ENCODE assay signal across 1 cellular context in genomic region chr17:7633093-7633492, GRCh38.
TF ChIP-seq lines count a peak whose summit lies in the region.

No MANE protein-coding gene starts in this region.

TF ChIP-seq in HepG2, 621 proteins besides CTCF, POLR2A, EP300 and RAD21:
- TF ChIP-seq ZNF83 (CRISPR knock-in tag; IDR thresholded peaks at IDR 0.05; ENCODE audit: borderline replicate concordance) (no peak), PAX8 (CRISPR knock-in tag; IDR thresholded peaks at IDR 0.05; ENCODE audit: borderline replicate concordance) (no peak), HNF4A (CRISPR knock-in tag; IDR thresholded peaks at IDR 0.05) (0 out of 2 replicates have a peak, but pooled peaks have one; percentile 44), ZNF235 (CRISPR knock-in tag; IDR thresholded peaks at IDR 0.05; ENCODE audit: borderline replicate concordance) (no peak), ZNF101 (CRISPR knock-in tag; IDR thresholded peaks at IDR 0.05; ENCODE audit: borderline replicate concordance, low read depth) (no peak), ZNF281 (CRISPR knock-in tag; IDR thresholded peaks at IDR 0.05; ENCODE audit: borderline replicate concordance) (no peak), TFAP4 (IDR thresholded peaks at IDR 0.05; ENCODE audit: borderline replicate concordance, low read depth) (no peak), SOX13 (IDR thresholded peaks at IDR 0.05) (no peak), SOX13 (CRISPR knock-in tag; conservative IDR thresholded peaks at IDR 0.05 in 1 of 2, IDR thresholded peaks at IDR 0.05 in 1 of 2) (no peak), THAP9 (CRISPR knock-in tag; IDR thresholded peaks at IDR 0.05; ENCODE audit: borderline replicate concordance) (no peak), ZNF510 (CRISPR knock-in tag; IDR thresholded peaks at IDR 0.05; ENCODE audit: low read depth) (no peak), PLRG1 (conservative IDR thresholded peaks at IDR 0.05) (no peak), KMT2A (CRISPR knock-in tag; IDR thresholded peaks at IDR 0.05) (no peak), STAG1 (CRISPR knock-in tag; IDR thresholded peaks at IDR 0.05) (peak; percentile 27; the same call in 1 of the 2 replicates), SP4 (CRISPR knock-in tag; IDR thresholded peaks at IDR 0.05) (no peak), MEIS2 (CRISPR knock-in tag; IDR thresholded peaks at IDR 0.05) (0 out of 2 replicates have a peak, but pooled peaks have one; percentile 12), ZNF552 (CRISPR knock-in tag; IDR thresholded peaks at IDR 0.05; ENCODE audit: borderline replicate concordance) (no peak), THRA (CRISPR knock-in tag; IDR thresholded peaks at IDR 0.05; ENCODE audit: borderline replicate concordance) (no peak), PHB2 (IDR thresholded peaks at IDR 0.05; ENCODE audit: partially characterized antibody) (no peak)
